ENCODE assay signal across 8 cellular contexts in genomic region chrX:153969904-153970397, GRCh38. TPM values are rescaled to one million over a fixed set of nuclear protein-coding genes. Genes with fewer than 3 reads are reported as not detected.
DNase-seq lines count a peak whose midpoint lies in the region; ATAC-seq and TF ChIP-seq lines count a peak whose summit lies in the region.

No MANE protein-coding gene starts in this region.

- WGBS in aorta, 2 donors = 0 to 10% methylated on average over 24 to 28 of the region's 28 CpGs

- no TSS peak for BruUV-seq in OCI-LY7 (replicated peaks; lab: Mats Ljungman, UMichigan)

- H3K36me3 ChIP-seq in GM06990 (ENCODE audit: control insufficient read depth, insufficient read depth, low read length) = no peaks in the 10 kb centered on the region
- peaks cover 49% of the 10 kb centered on the region for H3K36me3 ChIP-seq in OCI-LY7 (ENCODE audit: insufficient read depth, low read length)
- H3K36me3 ChIP-seq in mucosa of rectum (ENCODE audit: control insufficient read depth in 2 of 2, insufficient read depth in 2 of 2, low read length in 2 of 2) = no peaks in the 10 kb centered on the region
- H3K36me3 ChIP-seq in aorta (ENCODE audit: control insufficient read depth in 1 of 2, insufficient read depth in 2 of 2, low read length in 1 of 2) = no peaks in the 10 kb centered on the region

- peak overlapping the region in 1 of 2 donors; percentile 34 for H3K9ac ChIP-seq in mucosa of rectum (ENCODE audit: low read depth in 1 of 2, low read length in 2 of 2)

- CTCF ChIA-PET in OCI-LY7 (lab: Charles Lee; ENCODE audit: unreplicated experiment) = interaction anchor here (0.9 kb wide), 1 partner anchor 45 kb away, joined by 3 read pairs; no protein-coding TSS in a partner anchor

- POLR2A ChIA-PET in OCI-LY7 (lab: Charles Lee) = interaction anchor here (1.1 to 5.4 kb wide), 3 partner anchors 24 to 45 kb away, joined by 3 to 33 read pairs (median 4); partner anchors contain the start of gene ARHGAP4

- peaks cover 14% of the 10 kb centered on the region; the same call in 1 of the 2 replicates for H4K20me1 ChIP-seq in OCI-LY7 (ENCODE audit: insufficient read depth, low read length)

- H3K4me1 ChIP-seq in OCI-LY7 (ENCODE audit: insufficient read depth, low read length, poor library complexity, severe bottlenecking) (peaks cover 49% of the 10 kb centered on the region), mucosa of rectum (ENCODE audit: control insufficient read depth in 2 of 2, insufficient read depth in 2 of 2, low read length in 2 of 2) (peaks cover 42 to 52% of the 10 kb centered on the region in 2 donors), aorta (ENCODE audit: control insufficient read depth in 1 of 2, insufficient read depth in 2 of 2, low read length in 2 of 2) (peaks cover 0 to 4% of the 10 kb centered on the region in 2 donors), foreskin keratinocyte (no peaks in the 10 kb centered on the region)

- no peak for DNase-seq in GM06990 (ENCODE audit: extremely low read depth, insufficient read length)
- DNase-seq in OCI-LY7 (ENCODE audit: low spot score) = peak; percentile 41
- no peak for DNase-seq in coronary artery (ENCODE audit: low spot score)
- DNase-seq in aorta = peak; percentile 67 to 85
- no peak for DNase-seq in foreskin keratinocyte
- no peak for DNase-seq in NCI-H2029 (lab: John Stamatoyannopoulos, UW)

- H2AFZ ChIP-seq in OCI-LY7 (ENCODE audit: low read length) = no peak overlapping the region

- H3K9me2 ChIP-seq in OCI-LY7 (ENCODE audit: insufficient read depth, low read length) = no peaks in the 10 kb centered on the region

- no peaks in the 10 kb centered on the region for H3K9me3 ChIP-seq in OCI-LY7 (ENCODE audit: low read length)
- no peaks in the 10 kb centered on the region for H3K9me3 ChIP-seq in mucosa of rectum (ENCODE audit: control insufficient read depth in 2 of 2, low read length in 2 of 2)
- H3K9me3 ChIP-seq in aorta (ENCODE audit: control insufficient read depth, low read length) = no peaks in the 10 kb centered on the region

- no peak for ATAC-seq in aorta (ENCODE audit: low FRiP score)
- ATAC-seq in foreskin keratinocyte = no peak
- ATAC-seq in HG03108 (IDR thresholded peaks at IDR 0.05; ENCODE audit: unreplicated experiment) = no peak

- intact Hi-C loops in OCI-LY7 (cut with micrococcal nuclease; ENCODE audit: unreplicated experiment) = loop anchor here (2.0 to 5.0 kb wide), 3 partner anchors 41 to 792 kb away; partner anchors contain the start of genes DKC1, IDH3G and SSR4
- intact Hi-C loops in aorta (cut with DNase I) = no loop called here

- H3K4me3 ChIP-seq in GM06990 (replicated peaks; ENCODE audit: low read depth, low read length) = peak overlapping the region; percentile 83
- peak overlapping the region; percentile 78 for H3K4me3 ChIP-seq in OCI-LY7 (ENCODE audit: low read depth, low read length, poor library complexity, severe bottlenecking)
- peak overlapping the region; percentile 87 for H3K4me3 ChIP-seq in coronary artery
- peak overlapping the region; percentile 88 to 97 for H3K4me3 ChIP-seq in mucosa of rectum (ENCODE audit: low read length in 2 of 2)
- H3K4me3 ChIP-seq in aorta (ENCODE audit: low read length in 2 of 2) = peak overlapping the region; percentile 33 to 77

- H3K4me2 ChIP-seq in OCI-LY7 (ENCODE audit: low read length) = peak overlapping the region; percentile 100

- no peaks in the 10 kb centered on the region for H3K27me3 ChIP-seq in GM06990 (replicated peaks; ENCODE audit: control insufficient read depth, insufficient read depth, low read length)
- H3K27me3 ChIP-seq in mucosa of rectum (ENCODE audit: control insufficient read depth in 2 of 2, insufficient read depth in 2 of 2, low read length in 2 of 2) = no peaks in the 10 kb centered on the region
- H3K27me3 ChIP-seq in aorta (ENCODE audit: control insufficient read depth in 1 of 2, insufficient read depth in 2 of 2, low read length in 1 of 2) = no peaks in the 10 kb centered on the region
- H3K27me3 ChIP-seq in foreskin keratinocyte = no peaks in the 10 kb centered on the region

- H3K79me2 ChIP-seq in OCI-LY7 (ENCODE audit: insufficient read depth, low read depth, low read length) = peaks cover 65% of the 10 kb centered on the region

- H3K27ac ChIP-seq in OCI-LY7 (ENCODE audit: low read depth, low read length, poor library complexity, severe bottlenecking) (peak overlapping the region; percentile 89), coronary artery (peak overlapping the region; percentile 99), mucosa of rectum (ENCODE audit: low read depth in 2 of 2, low read length in 2 of 2) (peak overlapping the region; percentile 17 to 100), aorta (ENCODE audit: low read depth in 1 of 2, low read length in 2 of 2) (peak overlapping the region in 1 of 2 donors; percentile 60), foreskin keratinocyte (no peak overlapping the region)

- no peak for TF ChIP-seq CTCF in GM06990 (IDR thresholded peaks at IDR 0.05; ENCODE audit: insufficient read depth, low read length, poor library complexity, severe bottlenecking)
- TF ChIP-seq CTCF in OCI-LY7 (conservative IDR thresholded peaks at IDR 0.05; ENCODE audit: low read length) = no peak
- no peak for TF ChIP-seq CTCF in coronary artery (IDR thresholded peaks at IDR 0.05)
- TF ChIP-seq CTCF in foreskin keratinocyte (conservative IDR thresholded peaks at IDR 0.05) = no peak

RNA-seq across cellular contexts. Expression of gene HCFC1, which starts 1.7 kb away (rescaled TPM):
- total RNA-seq in OCI-LY7 (2014; rRNA removed; shearing (Covaris generic)) = 51.9 and 64.2 TPM in 2 replicates
- total RNA-seq in OCI-LY7 (2022) (134 TPM in 2 replicates), aorta (10 to 100 TPM; 41.6 to 41.8 TPM), foreskin keratinocyte (42.9 and 46.0 TPM in 2 replicates)
- polyA plus RNA-seq in aorta (10 to 100 TPM in 1 of 2 donors, 1 to 10 TPM in 1; 6.5 to 20.3 TPM), foreskin keratinocyte (22.0 and 23.2 TPM in 2 replicates)

RNA-seq across cellular contexts. Expression of gene TMEM187, which starts 2.6 kb away (rescaled TPM):
- total RNA-seq in OCI-LY7 (2014; rRNA removed; shearing (Covaris generic)) = 0.85 and 1.4 TPM in 2 replicates
- 3.2 and 4.5 TPM in 2 replicates for total RNA-seq in OCI-LY7 (2022)
- 1 to 10 TPM; 3.8 to 8.6 TPM for total RNA-seq in aorta
- polyA plus RNA-seq in aorta = 1 to 10 TPM; 2.5 to 6.3 TPM
- total RNA-seq in foreskin keratinocyte = 3.9 TPM in 2 replicates
- polyA plus RNA-seq in foreskin keratinocyte = 5.0 and 5.4 TPM in 2 replicates

RNA-seq across cellular contexts. Expression of gene RENBP, which starts 25.5 kb away (rescaled TPM):
- total RNA-seq in OCI-LY7 (2014; rRNA removed; shearing (Covaris generic)) = 2.8 and 3.6 TPM in 2 replicates
- 6.2 and 6.8 TPM in 2 replicates for total RNA-seq in OCI-LY7 (2022)
- total RNA-seq in aorta = 10 to 100 TPM; 13.1 to 20.9 TPM
- 10 to 100 TPM; 10.5 to 14.5 TPM for polyA plus RNA-seq in aorta
- 0.14 and 0.20 TPM in 2 replicates for total RNA-seq in foreskin keratinocyte
- polyA plus RNA-seq in foreskin keratinocyte = 0.19 and 0.36 TPM in 2 replicates

RNA-seq across cellular contexts. Expression of gene NAA10, which starts 35.1 kb away (rescaled TPM):
- 77.5 and 82.7 TPM in 2 replicates for total RNA-seq in OCI-LY7 (2014; rRNA removed; shearing (Covaris generic))
- total RNA-seq in OCI-LY7 (2022) (90.5 and 105 TPM in 2 replicates), aorta (10 to 100 TPM; 70.2 to 87.3 TPM), foreskin keratinocyte (102 and 106 TPM in 2 replicates)
- polyA plus RNA-seq in aorta (100 to 1,000 TPM in 1 of 2 donors, 10 to 100 TPM in 1; 81.8 to 287 TPM), foreskin keratinocyte (227 and 235 TPM in 2 replicates)

RNA-seq across cellular contexts. Expression of gene ARHGAP4, which starts 43.9 kb away (rescaled TPM):
- total RNA-seq in OCI-LY7 (2014; rRNA removed; shearing (Covaris generic)) = 126 and 127 TPM in 2 replicates
- 119 and 128 TPM in 2 replicates for total RNA-seq in OCI-LY7 (2022)
- 10 to 100 TPM; 36.0 to 81.3 TPM for total RNA-seq in aorta
- polyA plus RNA-seq in aorta = 10 to 100 TPM; 13.5 to 31.9 TPM
- total RNA-seq in foreskin keratinocyte = 1.4 and 2.8 TPM in 2 replicates
- polyA plus RNA-seq in foreskin keratinocyte = 1.8 and 2.1 TPM in 2 replicates

Comparison
In these comparisons a context has a peak if more than half of its experiments do, and no peak if none do; other contexts are left out.
1. DNase-seq: peak in OCI-LY7 (single experiment) and aorta (2 of 2); none in GM06990 (single experiment), coronary artery (single experiment), foreskin keratinocyte (0 of 2) and NCI-H2029 (single experiment).
2. Peak in every context shown above with its lines, with median percentiles within 50 percentile points of each other: H3K4me3 ChIP-seq.